Comparison of ENCODE assay signal across 21 cellular contexts in the genomic region with DNA sequence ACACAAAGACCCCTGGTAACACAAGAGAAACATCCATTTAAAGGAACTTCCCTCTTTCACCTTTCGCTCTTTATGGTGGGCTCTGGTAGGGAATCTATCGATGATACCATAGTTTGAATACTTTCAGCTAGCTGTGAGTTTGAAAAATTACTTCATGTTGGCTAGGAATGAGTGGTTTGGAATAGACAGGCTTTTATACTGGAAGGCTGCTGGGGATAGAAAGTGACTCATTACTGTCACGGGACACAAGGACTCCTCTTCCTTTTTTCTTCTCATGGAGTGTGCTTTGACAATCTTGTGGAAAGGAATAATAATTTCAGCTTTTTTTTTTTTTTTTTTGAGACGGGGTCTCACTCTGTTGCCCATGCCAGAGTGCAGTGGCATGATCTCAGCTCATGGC.
DNase-seq lines count a peak whose midpoint lies in the region; ATAC-seq, FAIRE-seq and TF ChIP-seq lines count a peak whose summit lies in the region.
"Had no signal": no experiment of that assay in that cellular context is flagged by ENCODE, and none has a peak within 500 bp of the region (broad histone marks: within the 10 kb centered on the region; RNA-seq: fewer than 3 reads in every experiment).

No MANE protein-coding gene starts in this region.

- H4K20me1 ChIP-seq in K562 (replicated peaks; ENCODE audit: control insufficient read depth, insufficient read depth, low read length) (no peaks in the 10 kb centered on the region), mammary epithelial cell (ENCODE audit: insufficient read depth, low read length) (no peaks in the 10 kb centered on the region)

- TF ChIP-seq EP300 in K562 (IDR thresholded peaks at IDR 0.05; ENCODE audit: low read length): no peak

- H3K9me3 Mint-ChIP-seq in T-cell: no peaks in the 10 kb centered on the region
- H3K9me3 Mint-ChIP-seq in activated CD4-positive, alpha-beta memory T cell treated with anti-CD3 and anti-CD28 coated beads for 36 hours: no peaks in the 10 kb centered on the region
- H3K9me3 Mint-ChIP-seq: activated CD4-positive, alpha-beta T cell treated with anti-CD3 and anti-CD28 coated beads, Interleukin-2, amount 10 ng/mL, durations not matched to agents 24 days and 14 days had no signal

- H3K9me3 ChIP-seq in K562 (replicated peaks; ENCODE audit: control insufficient read depth, insufficient read depth, low read depth, low read length): no peaks in the 10 kb centered on the region
- H3K9me3 ChIP-seq in mammary epithelial cell (replicated peaks; ENCODE audit: insufficient read depth, low read length): no peaks in the 10 kb centered on the region

- no peaks in the 10 kb centered on the region for H3K27me3 ChIP-seq in K562 (ENCODE audit: control insufficient read depth in 2 of 2, insufficient read depth in 2 of 2, low read length in 2 of 2)
- no peaks in the 10 kb centered on the region for H3K27me3 ChIP-seq in mammary epithelial cell (ENCODE audit: insufficient read depth, low read length)

- dilution Hi-C loops in mammary epithelial cell (cut with HindIII; ENCODE audit: low sequenced_read_pairs): no loop called here

- intact Hi-C loops in K562 (cut with micrococcal nuclease): no loop called here
- intact Hi-C loops in activated CD4-positive, alpha-beta memory T cell treated with anti-CD3 and anti-CD28 coated beads for 36 hours (cut with micrococcal nuclease): no loop called here
- intact Hi-C loops in mammary epithelial cell (cut with micrococcal nuclease): no loop called here

- H2AFZ ChIP-seq in K562 (ENCODE audit: low read depth, low read length): no peak overlapping the region
- no peak overlapping the region for H2AFZ ChIP-seq in mammary epithelial cell (ENCODE audit: low read depth, low read length)
- H2AFZ ChIP-seq: PC-9 had no signal

- 16% methylated on average over 4 of the region's 4 CpGs for WGBS in K562 (ENCODE audit: insufficient coverage, low coverage, missing lambda C conversion rate)
- WGBS in mammary epithelial cell (ENCODE audit: low coverage, missing lambda C conversion rate): 94% methylated on average over 3 of the region's 4 CpGs

- H3K4me3 ChIP-seq in K562: no peak overlapping the region
- no peak overlapping the region for H3K4me3 ChIP-seq in mammary epithelial cell (replicated peaks in 1 of 3; ENCODE audit: insufficient read depth in 1 of 3, low read depth in 2 of 3, low read length in 3 of 3)
- H3K4me3 ChIP-seq: coronary artery, GM12878, PC-9 had no signal

- in situ Hi-C loops in K562 (cut with MboI) (no loop called here), mammary epithelial cell (cut with MboI; ENCODE audit: low sequenced_read_pairs in 2 of 2) (no loop called here)

- CTCF ChIA-PET in K562 (lab: Yijun Ruan, JAX; ENCODE audit: low intra/inter-chr PET ratio): interaction anchor here (0.7 kb wide), 1 partner anchor 1571 kb away, joined by 3 read pairs; no protein-coding TSS in a partner anchor
- CTCF ChIA-PET in T-cell (lab: Charles Lee): no interaction called here
- CTCF ChIA-PET in activated CD4-positive, alpha-beta memory T cell treated with anti-CD3 and anti-CD28 coated beads for 36 hours (lab: Charles Lee): no interaction called here
- CTCF ChIA-PET in mammary epithelial cell (lab: Charles Lee; ENCODE audit: low non-redundant PET): interaction anchor here (0.7 kb wide), 2 partner anchors 14 to 452 kb away, joined by 3 read pairs; no protein-coding TSS in a partner anchor

- H3K4me2 ChIP-seq in K562 (ENCODE audit: insufficient read depth, low read length) (no peak overlapping the region), mammary epithelial cell (ENCODE audit: insufficient read depth, low read depth, low read length) (no peak overlapping the region)
- H3K4me2 ChIP-seq: PC-9 had no signal

- POLR2A ChIA-PET in K562 (lab: Yijun Ruan, JAX) (interaction anchor here (0.7 kb wide), 1 partner anchor 21 kb away, joined by 3 read pairs; no protein-coding TSS in a partner anchor), T-cell (lab: Charles Lee) (no interaction called here)
- POLR2A ChIA-PET in activated CD4-positive, alpha-beta memory T cell treated with anti-CD3 and anti-CD28 coated beads for 36 hours (lab: Charles Lee): no interaction called here

- H3K36me3 Mint-ChIP-seq in T-cell: peaks cover 17% of the 10 kb centered on the region
- no peaks in the 10 kb centered on the region for H3K36me3 Mint-ChIP-seq in activated CD4-positive, alpha-beta memory T cell treated with anti-CD3 and anti-CD28 coated beads for 36 hours

- BruUV-seq in K562 (replicated peaks; lab: Mats Ljungman, UMichigan): no TSS peak
- BruUV-seq in mammary epithelial cell (replicated peaks; lab: Mats Ljungman, UMichigan): no TSS peak

- H3K27ac ChIP-seq in K562 (ENCODE audit: extremely low read depth, low read depth, low read length): no peak overlapping the region
- H3K27ac ChIP-seq in mammary epithelial cell (ENCODE audit: insufficient read depth, low read depth, low read length): no peak overlapping the region
- H3K27ac ChIP-seq: coronary artery, PC-9 had no signal

- no peak for TF ChIP-seq RAD21 in K562 (CRISPR knock-in tag; conservative IDR thresholded peaks at IDR 0.05 in 1 of 2, IDR thresholded peaks at IDR 0.05 in 1 of 2)

- ATAC-seq in K562 (no peak), T-cell (replicated peaks in 1 of 4) (no peak), HG03378 (IDR thresholded peaks at IDR 0.05; ENCODE audit: unreplicated experiment) (no peak)
- ATAC-seq: GM12878 had no signal

- FAIRE-seq in K562 (lab: Jason Lieb, UNC): no peak
- FAIRE-seq: endothelial cell of umbilical vein, GM12878, kidney had no signal

- TF ChIP-seq CTCF in K562 (IDR thresholded peaks at IDR 0.05 in 2 of 3, conservative IDR thresholded peaks at IDR 0.05 in 1 of 3; ENCODE audit: insufficient read depth in 2 of 3, low read depth in 1 of 3, low read length in 3 of 3) (no peak), mammary epithelial cell (conservative IDR thresholded peaks at IDR 0.05 in 1 of 2, IDR thresholded peaks at IDR 0.05 in 1 of 2; ENCODE audit: extremely low read depth in 1 of 2, insufficient read depth in 1 of 2, low read depth in 1 of 2, low read length in 2 of 2) (no peak)

- DNase-seq in AG08395 (ENCODE audit: low spot score) (peak; percentile 76), HCEC 1CT (peak; percentile 65), K562 (ENCODE audit: extremely low read depth in 1 of 4, low spot score in 3 of 4) (no peak), iris pigment epithelial cell (ENCODE audit: low read depth) (peak; percentile 34), T-cell (no peak), mammary epithelial cell (no peak)
- no peak for DNase-seq in activated CD4-positive, alpha-beta memory T cell treated with anti-CD3 and anti-CD28 coated beads for 36 hours
- DNase-seq: activated CD4-positive, alpha-beta T cell treated with anti-CD3 and anti-CD28 coated beads, Interleukin-2, amount 10 ng/mL, durations not matched to agents 24 days and 14 days; activated CD8-positive, alpha-beta memory T cell treated with anti-CD3 and anti-CD28 coated beads, Interleukin-2, amount 50 U/mL, for 48 hours; activated naive CD4-positive, alpha-beta T cell; aorta; kidney; midbrain; NCI-H1092 treated with DMSO at 0.1 percent for 48 hours; NCI-H69; PC-9; substantia nigra had no signal

- H3K27me3 Mint-ChIP-seq in T-cell: no peaks in the 10 kb centered on the region
- no peaks in the 10 kb centered on the region for H3K27me3 Mint-ChIP-seq in activated CD4-positive, alpha-beta memory T cell treated with anti-CD3 and anti-CD28 coated beads for 36 hours

- H3K79me2 ChIP-seq in K562 (ENCODE audit: control insufficient read depth, insufficient read depth, low read length) (no peaks in the 10 kb centered on the region), mammary epithelial cell (ENCODE audit: insufficient read depth, low read length) (no peaks in the 10 kb centered on the region)

- H3K4me3 Mint-ChIP-seq in T-cell: no peak overlapping the region
- H3K4me3 Mint-ChIP-seq in activated CD4-positive, alpha-beta memory T cell treated with anti-CD3 and anti-CD28 coated beads for 36 hours: no peak overlapping the region
- H3K4me3 Mint-ChIP-seq: activated CD4-positive, alpha-beta T cell treated with anti-CD3 and anti-CD28 coated beads, Interleukin-2, amount 10 ng/mL, durations not matched to agents 24 days and 14 days had no signal

- H3K9me1 ChIP-seq in K562 (ENCODE audit: control insufficient read depth, insufficient read depth, low read length): no peaks in the 10 kb centered on the region

- H3K9ac ChIP-seq in K562 (ENCODE audit: insufficient read depth in 1 of 2, low read depth in 2 of 2, low read length in 2 of 2): no peak overlapping the region
- no peak overlapping the region for H3K9ac ChIP-seq in mammary epithelial cell (ENCODE audit: insufficient read depth, low read length)

- no peak overlapping the region for H3K27ac Mint-ChIP-seq in T-cell
- no peak overlapping the region for H3K27ac Mint-ChIP-seq in activated CD4-positive, alpha-beta memory T cell treated with anti-CD3 and anti-CD28 coated beads for 36 hours
- H3K27ac Mint-ChIP-seq: activated CD4-positive, alpha-beta T cell treated with anti-CD3 and anti-CD28 coated beads, Interleukin-2, amount 10 ng/mL, durations not matched to agents 24 days and 14 days had no signal

- TF ChIP-seq POLR2A in K562 (conservative IDR thresholded peaks at IDR 0.05): no peak

- no peaks in the 10 kb centered on the region for H3K36me3 ChIP-seq in K562 (ENCODE audit: control insufficient read depth, insufficient read depth, low read length)
- peaks cover 3% of the 10 kb centered on the region for H3K36me3 ChIP-seq in mammary epithelial cell (ENCODE audit: insufficient read depth, low read length)

- no peaks in the 10 kb centered on the region for H3K4me1 Mint-ChIP-seq in T-cell
- H3K4me1 Mint-ChIP-seq in activated CD4-positive, alpha-beta memory T cell treated with anti-CD3 and anti-CD28 coated beads for 36 hours (ENCODE audit: low read depth): no peaks in the 10 kb centered on the region
- H3K4me1 Mint-ChIP-seq: activated CD4-positive, alpha-beta T cell treated with anti-CD3 and anti-CD28 coated beads, Interleukin-2, amount 10 ng/mL, durations not matched to agents 24 days and 14 days had no signal

- H3K4me1 ChIP-seq in K562 (replicated peaks in 1 of 2; ENCODE audit: control insufficient read depth in 2 of 2, insufficient read depth in 2 of 2, low read length in 2 of 2) (no peaks in the 10 kb centered on the region), mammary epithelial cell (ENCODE audit: insufficient read depth, low read length) (no peaks in the 10 kb centered on the region)

TF ChIP-seq in K562, 482 proteins besides CTCF, POLR2A, EP300 and RAD21 (continues in another document):
- TF ChIP-seq CBFA2T2 (conservative IDR thresholded peaks at IDR 0.05) (no peak), HDGF (IDR thresholded peaks at IDR 0.05) (no peak)
- TF ChIP-seq, protein P1, sequence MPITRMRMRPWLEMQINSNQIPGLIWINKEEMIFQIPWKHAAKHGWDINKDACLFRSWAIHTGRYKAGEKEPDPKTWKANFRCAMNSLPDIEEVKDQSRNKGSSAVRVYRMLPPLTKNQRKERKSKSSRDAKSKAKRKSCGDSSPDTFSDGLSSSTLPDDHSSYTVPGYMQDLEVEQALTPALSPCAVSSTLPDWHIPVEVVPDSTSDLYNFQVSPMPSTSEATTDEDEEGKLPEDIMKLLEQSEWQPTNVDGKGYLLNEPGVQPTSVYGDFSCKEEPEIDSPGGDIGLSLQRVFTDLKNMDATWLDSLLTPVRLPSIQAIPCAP (CRISPR knock-in tag; IDR thresholded peaks at IDR 0.05; ENCODE audit: borderline replicate concordance): no peak

Comparison
In these comparisons a context has a peak if more than half of its experiments do, and no peak if none do; other contexts are left out.
1. DNase-seq: peak in AG08395 (single experiment), HCEC 1CT (single experiment) and iris pigment epithelial cell (single experiment); none in K562 (0 of 4), T-cell (0 of 34), activated CD4-positive, alpha-beta memory T cell treated with anti-CD3 and anti-CD28 coated beads for 36 hours (single experiment) and mammary epithelial cell (single experiment).
2. CTCF ChIA-PET loops: an anchor here in K562 (0.7 kb wide) and mammary epithelial cell (0.7 kb wide); none called in T-cell and activated CD4-positive, alpha-beta memory T cell treated with anti-CD3 and anti-CD28 coated beads for 36 hours.